In the genomic region with DNA sequence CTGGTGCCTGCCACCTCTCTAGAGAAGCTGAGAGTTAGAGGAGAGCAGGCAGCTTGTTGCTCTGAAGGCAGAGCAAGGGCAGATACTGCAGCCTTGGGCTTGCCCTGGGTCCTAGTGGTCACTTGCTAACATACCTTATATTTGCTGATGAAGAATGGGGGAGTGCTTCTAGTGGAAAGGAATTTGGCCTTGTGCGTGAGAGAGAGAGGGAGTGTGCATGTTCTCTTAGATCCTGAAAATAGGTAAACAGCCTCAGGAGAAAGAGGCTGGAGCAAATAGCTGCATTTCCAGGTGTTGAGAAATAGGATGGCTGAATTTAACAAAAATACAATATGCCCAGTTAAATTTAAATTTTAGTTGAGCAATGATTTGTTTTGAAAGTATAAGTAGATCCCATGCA, we compare ENCODE assay signal across 1 cellular context.
TF ChIP-seq lines count a peak whose summit lies in the region.

No MANE protein-coding gene starts in this region.

TF ChIP-seq in HepG2, 621 proteins besides CTCF, POLR2A, EP300 and RAD21 (continued from another document and continues in another):
- TF ChIP-seq, protein P1, sequence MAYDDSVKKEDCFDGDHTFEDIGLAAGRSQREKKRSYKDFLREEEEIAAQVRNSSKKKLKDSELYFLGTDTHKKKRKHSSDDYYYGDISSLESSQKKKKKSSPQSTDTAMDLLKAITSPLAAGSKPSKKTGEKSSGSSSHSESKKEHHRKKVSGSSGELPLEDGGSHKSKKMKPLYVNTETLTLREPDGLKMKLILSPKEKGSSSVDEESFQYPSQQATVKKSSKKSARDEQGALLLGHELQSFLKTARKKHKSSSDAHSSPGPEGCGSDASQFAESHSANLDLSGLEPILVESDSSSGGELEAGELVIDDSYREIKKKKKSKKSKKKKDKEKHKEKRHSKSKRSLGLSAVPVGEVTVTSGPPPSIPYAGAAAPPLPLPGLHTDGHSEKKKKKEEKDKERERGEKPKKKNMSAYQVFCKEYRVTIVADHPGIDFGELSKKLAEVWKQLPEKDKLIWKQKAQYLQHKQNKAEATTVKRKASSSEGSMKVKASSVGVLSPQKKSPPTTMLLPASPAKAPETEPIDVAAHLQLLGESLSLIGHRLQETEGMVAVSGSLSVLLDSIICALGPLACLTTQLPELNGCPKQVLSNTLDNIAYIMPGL (CRISPR knock-in tag; IDR thresholded peaks at IDR 0.05; ENCODE audit: borderline replicate concordance in 1 of 2, low read depth in 1 of 2), result peak in 1 of 2 experiments; percentile 56; a peak in 1 of 4 replicates
- TF ChIP-seq, protein P2, sequence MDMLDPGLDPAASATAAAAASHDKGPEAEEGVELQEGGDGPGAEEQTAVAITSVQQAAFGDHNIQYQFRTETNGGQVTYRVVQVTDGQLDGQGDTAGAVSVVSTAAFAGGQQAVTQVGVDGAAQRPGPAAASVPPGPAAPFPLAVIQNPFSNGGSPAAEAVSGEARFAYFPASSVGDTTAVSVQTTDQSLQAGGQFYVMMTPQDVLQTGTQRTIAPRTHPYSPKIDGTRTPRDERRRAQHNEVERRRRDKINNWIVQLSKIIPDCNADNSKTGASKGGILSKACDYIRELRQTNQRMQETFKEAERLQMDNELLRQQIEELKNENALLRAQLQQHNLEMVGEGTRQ (IDR thresholded peaks at IDR 0.05; ENCODE audit: low read depth, low read length), result no peak
- TF ChIP-seq, protein P2 (CRISPR knock-in tag; IDR thresholded peaks at IDR 0.05; ENCODE audit: borderline replicate concordance), result no peak
- TF ChIP-seq MXI1 (IDR thresholded peaks at IDR 0.05; ENCODE audit: borderline replicate concordance, low read depth, low read length) (no peak), RFXAP (CRISPR knock-in tag; IDR thresholded peaks at IDR 0.05; ENCODE audit: borderline replicate concordance) (no peak; the same call in 1 of the 2 replicates), ZNF441 (CRISPR knock-in tag; IDR thresholded peaks at IDR 0.05; ENCODE audit: borderline replicate concordance) (no peak), TMF1 (CRISPR knock-in tag; IDR thresholded peaks at IDR 0.05; ENCODE audit: low read depth) (no peak), ZNF761 (CRISPR knock-in tag; conservative IDR thresholded peaks at IDR 0.05) (no peak), ZNF737 (CRISPR knock-in tag; IDR thresholded peaks at IDR 0.05; ENCODE audit: borderline replicate concordance) (no peak), TAF15 (IDR thresholded peaks at IDR 0.05; ENCODE audit: low read depth, low read length, poor library complexity, severe bottlenecking) (no peak), SMC3 (IDR thresholded peaks at IDR 0.05; ENCODE audit: low read length) (peak; percentile 64), SUZ12 (IDR thresholded peaks at IDR 0.05; ENCODE audit: low read depth, low read length) (no peak), MAZ (IDR thresholded peaks at IDR 0.05; ENCODE audit: borderline replicate concordance, low read depth, low read length) (peak; percentile 58; the same call in 1 of the 2 replicates), MAZ (CRISPR knock-in tag; IDR thresholded peaks at IDR 0.05; ENCODE audit: low read depth) (no peak)
- TF ChIP-seq, protein P3, sequence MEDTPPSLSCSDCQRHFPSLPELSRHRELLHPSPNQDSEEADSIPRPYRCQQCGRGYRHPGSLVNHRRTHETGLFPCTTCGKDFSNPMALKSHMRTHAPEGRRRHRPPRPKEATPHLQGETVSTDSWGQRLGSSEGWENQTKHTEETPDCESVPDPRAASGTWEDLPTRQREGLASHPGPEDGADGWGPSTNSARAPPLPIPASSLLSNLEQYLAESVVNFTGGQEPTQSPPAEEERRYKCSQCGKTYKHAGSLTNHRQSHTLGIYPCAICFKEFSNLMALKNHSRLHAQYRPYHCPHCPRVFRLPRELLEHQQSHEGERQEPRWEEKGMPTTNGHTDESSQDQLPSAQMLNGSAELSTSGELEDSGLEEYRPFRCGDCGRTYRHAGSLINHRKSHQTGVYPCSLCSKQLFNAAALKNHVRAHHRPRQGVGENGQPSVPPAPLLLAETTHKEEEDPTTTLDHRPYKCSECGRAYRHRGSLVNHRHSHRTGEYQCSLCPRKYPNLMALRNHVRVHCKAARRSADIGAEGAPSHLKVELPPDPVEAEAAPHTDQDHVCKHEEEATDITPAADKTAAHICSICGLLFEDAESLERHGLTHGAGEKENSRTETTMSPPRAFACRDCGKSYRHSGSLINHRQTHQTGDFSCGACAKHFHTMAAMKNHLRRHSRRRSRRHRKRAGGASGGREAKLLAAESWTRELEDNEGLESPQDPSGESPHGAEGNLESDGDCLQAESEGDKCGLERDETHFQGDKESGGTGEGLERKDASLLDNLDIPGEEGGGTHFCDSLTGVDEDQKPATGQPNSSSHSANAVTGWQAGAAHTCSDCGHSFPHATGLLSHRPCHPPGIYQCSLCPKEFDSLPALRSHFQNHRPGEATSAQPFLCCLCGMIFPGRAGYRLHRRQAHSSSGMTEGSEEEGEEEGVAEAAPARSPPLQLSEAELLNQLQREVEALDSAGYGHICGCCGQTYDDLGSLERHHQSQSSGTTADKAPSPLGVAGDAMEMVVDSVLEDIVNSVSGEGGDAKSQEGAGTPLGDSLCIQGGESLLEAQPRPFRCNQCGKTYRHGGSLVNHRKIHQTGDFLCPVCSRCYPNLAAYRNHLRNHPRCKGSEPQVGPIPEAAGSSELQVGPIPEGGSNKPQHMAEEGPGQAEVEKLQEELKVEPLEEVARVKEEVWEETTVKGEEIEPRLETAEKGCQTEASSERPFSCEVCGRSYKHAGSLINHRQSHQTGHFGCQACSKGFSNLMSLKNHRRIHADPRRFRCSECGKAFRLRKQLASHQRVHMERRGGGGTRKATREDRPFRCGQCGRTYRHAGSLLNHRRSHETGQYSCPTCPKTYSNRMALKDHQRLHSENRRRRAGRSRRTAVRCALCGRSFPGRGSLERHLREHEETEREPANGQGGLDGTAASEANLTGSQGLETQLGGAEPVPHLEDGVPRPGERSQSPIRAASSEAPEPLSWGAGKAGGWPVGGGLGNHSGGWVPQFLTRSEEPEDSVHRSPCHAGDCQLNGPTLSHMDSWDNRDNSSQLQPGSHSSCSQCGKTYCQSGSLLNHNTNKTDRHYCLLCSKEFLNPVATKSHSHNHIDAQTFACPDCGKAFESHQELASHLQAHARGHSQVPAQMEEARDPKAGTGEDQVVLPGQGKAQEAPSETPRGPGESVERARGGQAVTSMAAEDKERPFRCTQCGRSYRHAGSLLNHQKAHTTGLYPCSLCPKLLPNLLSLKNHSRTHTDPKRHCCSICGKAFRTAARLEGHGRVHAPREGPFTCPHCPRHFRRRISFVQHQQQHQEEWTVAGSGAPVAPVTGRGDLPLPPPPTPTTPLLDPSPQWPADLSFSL (CRISPR knock-in tag; IDR thresholded peaks at IDR 0.05), result no peak; the same call in 1 of the 2 replicates
- TF ChIP-seq, protein P4, sequence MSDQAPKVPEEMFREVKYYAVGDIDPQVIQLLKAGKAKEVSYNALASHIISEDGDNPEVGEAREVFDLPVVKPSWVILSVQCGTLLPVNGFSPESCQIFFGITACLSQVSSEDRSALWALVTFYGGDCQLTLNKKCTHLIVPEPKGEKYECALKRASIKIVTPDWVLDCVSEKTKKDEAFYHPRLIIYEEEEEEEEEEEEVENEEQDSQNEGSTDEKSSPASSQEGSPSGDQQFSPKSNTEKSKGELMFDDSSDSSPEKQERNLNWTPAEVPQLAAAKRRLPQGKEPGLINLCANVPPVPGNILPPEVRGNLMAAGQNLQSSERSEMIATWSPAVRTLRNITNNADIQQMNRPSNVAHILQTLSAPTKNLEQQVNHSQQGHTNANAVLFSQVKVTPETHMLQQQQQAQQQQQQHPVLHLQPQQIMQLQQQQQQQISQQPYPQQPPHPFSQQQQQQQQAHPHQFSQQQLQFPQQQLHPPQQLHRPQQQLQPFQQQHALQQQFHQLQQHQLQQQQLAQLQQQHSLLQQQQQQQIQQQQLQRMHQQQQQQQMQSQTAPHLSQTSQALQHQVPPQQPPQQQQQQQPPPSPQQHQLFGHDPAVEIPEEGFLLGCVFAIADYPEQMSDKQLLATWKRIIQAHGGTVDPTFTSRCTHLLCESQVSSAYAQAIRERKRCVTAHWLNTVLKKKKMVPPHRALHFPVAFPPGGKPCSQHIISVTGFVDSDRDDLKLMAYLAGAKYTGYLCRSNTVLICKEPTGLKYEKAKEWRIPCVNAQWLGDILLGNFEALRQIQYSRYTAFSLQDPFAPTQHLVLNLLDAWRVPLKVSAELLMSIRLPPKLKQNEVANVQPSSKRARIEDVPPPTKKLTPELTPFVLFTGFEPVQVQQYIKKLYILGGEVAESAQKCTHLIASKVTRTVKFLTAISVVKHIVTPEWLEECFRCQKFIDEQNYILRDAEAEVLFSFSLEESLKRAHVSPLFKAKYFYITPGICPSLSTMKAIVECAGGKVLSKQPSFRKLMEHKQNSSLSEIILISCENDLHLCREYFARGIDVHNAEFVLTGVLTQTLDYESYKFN (CRISPR knock-in tag; conservative IDR thresholded peaks at IDR 0.05), result peak; percentile 85
- TF ChIP-seq, protein P5, sequence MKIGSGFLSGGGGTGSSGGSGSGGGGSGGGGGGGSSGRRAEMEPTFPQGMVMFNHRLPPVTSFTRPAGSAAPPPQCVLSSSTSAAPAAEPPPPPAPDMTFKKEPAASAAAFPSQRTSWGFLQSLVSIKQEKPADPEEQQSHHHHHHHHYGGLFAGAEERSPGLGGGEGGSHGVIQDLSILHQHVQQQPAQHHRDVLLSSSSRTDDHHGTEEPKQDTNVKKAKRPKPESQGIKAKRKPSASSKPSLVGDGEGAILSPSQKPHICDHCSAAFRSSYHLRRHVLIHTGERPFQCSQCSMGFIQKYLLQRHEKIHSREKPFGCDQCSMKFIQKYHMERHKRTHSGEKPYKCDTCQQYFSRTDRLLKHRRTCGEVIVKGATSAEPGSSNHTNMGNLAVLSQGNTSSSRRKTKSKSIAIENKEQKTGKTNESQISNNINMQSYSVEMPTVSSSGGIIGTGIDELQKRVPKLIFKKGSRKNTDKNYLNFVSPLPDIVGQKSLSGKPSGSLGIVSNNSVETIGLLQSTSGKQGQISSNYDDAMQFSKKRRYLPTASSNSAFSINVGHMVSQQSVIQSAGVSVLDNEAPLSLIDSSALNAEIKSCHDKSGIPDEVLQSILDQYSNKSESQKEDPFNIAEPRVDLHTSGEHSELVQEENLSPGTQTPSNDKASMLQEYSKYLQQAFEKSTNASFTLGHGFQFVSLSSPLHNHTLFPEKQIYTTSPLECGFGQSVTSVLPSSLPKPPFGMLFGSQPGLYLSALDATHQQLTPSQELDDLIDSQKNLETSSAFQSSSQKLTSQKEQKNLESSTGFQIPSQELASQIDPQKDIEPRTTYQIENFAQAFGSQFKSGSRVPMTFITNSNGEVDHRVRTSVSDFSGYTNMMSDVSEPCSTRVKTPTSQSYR (CRISPR knock-in tag; IDR thresholded peaks at IDR 0.05; ENCODE audit: borderline replicate concordance), result peak; percentile 89
- TF ChIP-seq, protein P6, sequence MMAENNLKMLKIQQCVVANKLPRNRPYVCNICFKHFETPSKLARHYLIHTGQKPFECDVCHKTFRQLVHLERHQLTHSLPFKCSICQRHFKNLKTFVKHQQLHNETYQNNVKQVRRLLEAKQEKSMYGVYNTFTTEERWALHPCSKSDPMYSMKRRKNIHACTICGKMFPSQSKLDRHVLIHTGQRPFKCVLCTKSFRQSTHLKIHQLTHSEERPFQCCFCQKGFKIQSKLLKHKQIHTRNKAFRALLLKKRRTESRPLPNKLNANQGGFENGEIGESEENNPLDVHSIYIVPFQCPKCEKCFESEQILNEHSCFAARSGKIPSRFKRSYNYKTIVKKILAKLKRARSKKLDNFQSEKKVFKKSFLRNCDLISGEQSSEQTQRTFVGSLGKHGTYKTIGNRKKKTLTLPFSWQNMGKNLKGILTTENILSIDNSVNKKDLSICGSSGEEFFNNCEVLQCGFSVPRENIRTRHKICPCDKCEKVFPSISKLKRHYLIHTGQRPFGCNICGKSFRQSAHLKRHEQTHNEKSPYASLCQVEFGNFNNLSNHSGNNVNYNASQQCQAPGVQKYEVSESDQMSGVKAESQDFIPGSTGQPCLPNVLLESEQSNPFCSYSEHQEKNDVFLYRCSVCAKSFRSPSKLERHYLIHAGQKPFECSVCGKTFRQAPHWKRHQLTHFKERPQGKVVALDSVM (CRISPR knock-in tag; IDR thresholded peaks at IDR 0.05), result 0 out of 2 replicates have a peak, but pooled peaks have one; percentile 45
- TF ChIP-seq, protein P7, sequence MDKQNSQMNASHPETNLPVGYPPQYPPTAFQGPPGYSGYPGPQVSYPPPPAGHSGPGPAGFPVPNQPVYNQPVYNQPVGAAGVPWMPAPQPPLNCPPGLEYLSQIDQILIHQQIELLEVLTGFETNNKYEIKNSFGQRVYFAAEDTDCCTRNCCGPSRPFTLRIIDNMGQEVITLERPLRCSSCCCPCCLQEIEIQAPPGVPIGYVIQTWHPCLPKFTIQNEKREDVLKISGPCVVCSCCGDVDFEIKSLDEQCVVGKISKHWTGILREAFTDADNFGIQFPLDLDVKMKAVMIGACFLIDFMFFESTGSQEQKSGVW (CRISPR knock-in tag; IDR thresholded peaks at IDR 0.05; ENCODE audit: borderline replicate concordance), result no peak
- TF ChIP-seq, protein P8, sequence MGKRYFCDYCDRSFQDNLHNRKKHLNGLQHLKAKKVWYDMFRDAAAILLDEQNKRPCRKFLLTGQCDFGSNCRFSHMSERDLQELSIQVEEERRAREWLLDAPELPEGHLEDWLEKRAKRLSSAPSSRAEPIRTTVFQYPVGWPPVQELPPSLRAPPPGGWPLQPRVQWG (CRISPR knock-in tag; IDR thresholded peaks at IDR 0.05; ENCODE audit: borderline replicate concordance, low read depth), result no peak
- TF ChIP-seq, protein P9, sequence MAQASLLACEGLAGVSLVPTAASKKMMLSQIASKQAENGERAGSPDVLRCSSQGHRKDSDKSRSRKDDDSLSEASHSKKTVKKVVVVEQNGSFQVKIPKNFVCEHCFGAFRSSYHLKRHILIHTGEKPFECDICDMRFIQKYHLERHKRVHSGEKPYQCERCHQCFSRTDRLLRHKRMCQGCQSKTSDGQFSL (CRISPR knock-in tag; IDR thresholded peaks at IDR 0.05), result peak; percentile 86
- TF ChIP-seq, protein P10, sequence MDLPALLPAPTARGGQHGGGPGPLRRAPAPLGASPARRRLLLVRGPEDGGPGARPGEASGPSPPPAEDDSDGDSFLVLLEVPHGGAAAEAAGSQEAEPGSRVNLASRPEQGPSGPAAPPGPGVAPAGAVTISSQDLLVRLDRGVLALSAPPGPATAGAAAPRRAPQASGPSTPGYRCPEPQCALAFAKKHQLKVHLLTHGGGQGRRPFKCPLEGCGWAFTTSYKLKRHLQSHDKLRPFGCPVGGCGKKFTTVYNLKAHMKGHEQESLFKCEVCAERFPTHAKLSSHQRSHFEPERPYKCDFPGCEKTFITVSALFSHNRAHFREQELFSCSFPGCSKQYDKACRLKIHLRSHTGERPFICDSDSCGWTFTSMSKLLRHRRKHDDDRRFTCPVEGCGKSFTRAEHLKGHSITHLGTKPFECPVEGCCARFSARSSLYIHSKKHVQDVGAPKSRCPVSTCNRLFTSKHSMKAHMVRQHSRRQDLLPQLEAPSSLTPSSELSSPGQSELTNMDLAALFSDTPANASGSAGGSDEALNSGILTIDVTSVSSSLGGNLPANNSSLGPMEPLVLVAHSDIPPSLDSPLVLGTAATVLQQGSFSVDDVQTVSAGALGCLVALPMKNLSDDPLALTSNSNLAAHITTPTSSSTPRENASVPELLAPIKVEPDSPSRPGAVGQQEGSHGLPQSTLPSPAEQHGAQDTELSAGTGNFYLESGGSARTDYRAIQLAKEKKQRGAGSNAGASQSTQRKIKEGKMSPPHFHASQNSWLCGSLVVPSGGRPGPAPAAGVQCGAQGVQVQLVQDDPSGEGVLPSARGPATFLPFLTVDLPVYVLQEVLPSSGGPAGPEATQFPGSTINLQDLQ (CRISPR knock-in tag; IDR thresholded peaks at IDR 0.05), result no peak
